ENCODE assay signal across 8 cellular contexts in the genomic region with DNA sequence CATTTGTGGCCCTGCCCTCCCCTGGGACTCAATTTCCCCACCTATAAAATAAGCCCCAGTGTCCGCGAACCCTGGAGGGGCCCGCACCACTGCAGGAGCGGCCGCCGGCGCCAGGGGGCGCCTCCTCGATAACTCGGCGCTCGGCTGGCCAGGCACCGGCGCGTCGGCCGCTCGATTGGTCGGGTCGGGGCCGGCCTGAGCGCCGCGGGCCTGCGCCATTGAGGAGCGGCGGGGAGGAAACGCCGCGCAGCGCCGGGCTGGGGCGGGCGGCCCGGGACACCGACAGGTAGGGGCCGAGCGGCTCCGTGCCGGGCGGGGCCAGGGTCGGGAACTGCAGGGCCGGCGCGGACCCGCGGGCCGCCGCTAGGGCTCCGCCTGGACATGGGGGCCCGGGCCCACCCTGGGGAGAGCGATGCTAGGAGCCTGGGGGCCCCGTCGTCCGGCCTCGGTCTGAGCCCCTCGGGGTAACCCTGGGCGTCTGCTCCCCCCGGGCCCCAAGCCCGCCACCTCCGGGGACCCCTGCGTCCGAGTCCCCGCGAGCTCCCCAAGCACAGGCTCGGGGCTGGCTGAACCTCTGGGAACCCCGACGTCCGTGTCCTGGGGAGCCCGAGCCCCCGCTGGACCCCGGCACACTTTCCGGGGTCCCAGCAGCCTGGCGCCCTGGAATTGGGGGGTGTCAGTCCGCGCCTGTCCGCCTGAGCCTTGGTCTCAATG. TPM values are rescaled to one million over a fixed set of nuclear protein-coding genes. Genes with fewer than 3 reads are reported as not detected.
DNase-seq lines count a peak whose midpoint lies in the region; ATAC-seq and TF ChIP-seq lines count a peak whose summit lies in the region.

A gene with protein sequence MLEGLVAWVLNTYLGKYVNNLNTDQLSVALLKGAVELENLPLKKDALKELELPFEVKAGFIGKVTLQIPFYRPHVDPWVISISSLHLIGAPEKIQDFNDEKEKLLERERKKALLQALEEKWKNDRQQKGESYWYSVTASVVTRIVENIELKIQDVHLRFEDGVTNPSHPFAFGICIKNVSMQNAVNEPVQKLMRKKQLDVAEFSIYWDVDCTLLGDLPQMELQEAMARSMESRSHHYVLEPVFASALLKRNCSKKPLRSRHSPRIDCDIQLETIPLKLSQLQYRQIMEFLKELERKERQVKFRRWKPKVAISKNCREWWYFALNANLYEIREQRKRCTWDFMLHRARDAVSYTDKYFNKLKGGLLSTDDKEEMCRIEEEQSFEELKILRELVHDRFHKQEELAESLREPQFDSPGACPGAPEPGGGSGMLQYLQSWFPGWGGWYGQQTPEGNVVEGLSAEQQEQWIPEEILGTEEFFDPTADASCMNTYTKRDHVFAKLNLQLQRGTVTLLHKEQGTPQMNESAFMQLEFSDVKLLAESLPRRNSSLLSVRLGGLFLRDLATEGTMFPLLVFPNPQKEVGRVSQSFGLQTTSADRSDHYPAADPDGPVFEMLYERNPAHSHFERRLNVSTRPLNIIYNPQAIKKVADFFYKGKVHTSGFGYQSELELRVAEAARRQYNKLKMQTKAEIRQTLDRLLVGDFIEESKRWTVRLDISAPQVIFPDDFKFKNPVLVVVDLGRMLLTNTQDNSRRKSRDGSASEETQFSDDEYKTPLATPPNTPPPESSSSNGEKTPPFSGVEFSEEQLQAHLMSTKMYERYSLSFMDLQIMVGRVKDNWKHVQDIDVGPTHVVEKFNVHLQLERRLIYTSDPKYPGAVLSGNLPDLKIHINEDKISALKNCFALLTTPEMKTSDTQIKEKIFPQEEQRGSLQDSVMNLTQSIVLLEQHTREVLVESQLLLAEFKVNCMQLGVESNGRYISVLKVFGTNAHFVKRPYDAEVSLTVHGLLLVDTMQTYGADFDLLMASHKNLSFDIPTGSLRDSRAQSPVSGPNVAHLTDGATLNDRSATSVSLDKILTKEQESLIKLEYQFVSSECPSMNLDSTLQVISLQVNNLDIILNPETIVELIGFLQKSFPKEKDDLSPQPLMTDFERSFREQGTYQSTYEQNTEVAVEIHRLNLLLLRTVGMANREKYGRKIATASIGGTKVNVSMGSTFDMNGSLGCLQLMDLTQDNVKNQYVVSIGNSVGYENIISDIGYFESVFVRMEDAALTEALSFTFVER (N-terminal part only) (plus strand): TSS at position 196 of the 714 bp plus-strand sequence. CDS start 4,237 bp downstream, outside the sequence.

- intact Hi-C loops in colonic mucosa (cut with DNase I), result no loop called here
- intact Hi-C loops in left colon (cut with DNase I, micrococcal nuclease), result no loop called here

- peaks cover 4% of the 10 kb centered on the region for H3K4me1 ChIP-seq in colonic mucosa

- peak within 1 kb of the TSS; percentile 100 for H3K4me3 ChIP-seq in colonic mucosa

- in situ Hi-C loops in GM13976 (cut with MboI; ENCODE audit: low sequenced_read_pairs, unreplicated experiment), result no loop called here

- H3K9me3 ChIP-seq in colonic mucosa, result no peaks in the 10 kb centered on the region

- TF ChIP-seq CTCF in 22Rv1 (IDR thresholded peaks at IDR 0.05) (peak; percentile 98), GM13976 (IDR thresholded peaks at IDR 0.05; ENCODE audit: borderline replicate concordance, control extremely low read depth, extremely low read depth, insufficient read depth, missing control alignments) (peak; percentile 99), colonic mucosa (IDR thresholded peaks at IDR 0.05) (peak; percentile 93)

- peak; percentile 97 for DNase-seq in GM13976 (ENCODE audit: low spot score)
- DNase-seq in NCI-H446 (lab: John Stamatoyannopoulos, UW), result peak; percentile 29 to 90
- peak; percentile 82 to 85 for DNase-seq in activated CD4-positive, alpha-beta T cell treated with anti-CD3 and anti-CD28 coated beads for 4 hours
- peak; percentile 83 for DNase-seq in colonic mucosa
- peak; percentile 79 to 90 for DNase-seq in left colon
- DNase-seq in stimulated activated CD4-positive, alpha-beta T cell treated with anti-CD3 and anti-CD28 coated beads, Interleukin-1b, Interleukin-23, amount 100 ng/mL, for 48 hours, result peak; percentile 83

- peak within 1 kb of the TSS; percentile 96 for H3K27ac ChIP-seq in 22Rv1
- H3K27ac ChIP-seq in colonic mucosa, result peak within 1 kb of the TSS; percentile 77

- peak; percentile 76 for ATAC-seq in HG02970 (IDR thresholded peaks at IDR 0.05; ENCODE audit: low FRiP score, unreplicated experiment)
- ATAC-seq in left colon, result peak; percentile 81

- H3K27me3 ChIP-seq in colonic mucosa, result no peaks in the 10 kb centered on the region

- H3K9ac ChIP-seq in colonic mucosa (ENCODE audit: low read depth in 2 of 2, low read length in 2 of 2), result peak within 1 kb of the TSS; percentile 95 to 99

- no peaks in the 10 kb centered on the region for H3K36me3 ChIP-seq in colonic mucosa

RNA-seq across cellular contexts. Expression of the gene that starts here (rescaled TPM):
- total RNA-seq in colonic mucosa (10 to 100 TPM; 54.3 to 56.0 TPM), left colon (10 to 100 TPM; 76.1 to 99.9 TPM)

Comparison
In these comparisons a context has a peak if more than half of its experiments do, and no peak if none do; other contexts are left out.
1. Peak in every context shown above with its lines: DNase-seq, ATAC-seq, H3K4me3 ChIP-seq and H3K27ac ChIP-seq.